Comparison of ENCODE assay signal across 26 cellular contexts in genomic region chr4:41927761-41928499, GRCh38. TPM values are rescaled to one million over a fixed set of nuclear protein-coding genes. Genes with fewer than 3 reads are reported as not detected.
"Had no signal": no experiment of that assay in that cellular context is flagged by ENCODE, and none has a peak within 500 bp of the region (broad histone marks: within the 10 kb centered on the region; RNA-seq: fewer than 3 reads in every experiment).

No MANE protein-coding gene starts in this region.

- H3K4me3 ChIP-seq: esophagus squamous epithelium, heart right ventricle, left lung, mucosa of descending colon, pancreas, right atrium auricular region, sigmoid colon, stomach, thyroid gland had no signal

- ATAC-seq: effector memory CD8-positive, alpha-beta T cell; heart right ventricle; left cardiac atrium; left lung; mucosa of descending colon; natural killer cell treated with Interleukin-12 subunit alpha and Interleukin-12 subunit beta and Interleukin-15 and Interleukin-18, amount 100 ng/mL, for 72 hours; pancreas; stimulated activated effector memory CD8-positive, alpha-beta T cell treated with anti-CD3 and anti-CD28 coated beads, Interleukin-12 subunit alpha, Interleukin-12 subunit beta, amount 100 ng/mL, for 72 hours had no signal

- FAIRE-seq: endometrium, islet of Langerhans, pancreas had no signal

- DNase-seq: cortex of kidney; effector memory CD8-positive, alpha-beta T cell; erythroblast; esophagus squamous epithelium; foreskin melanocyte; glutamatergic neuron; heart right ventricle; hippocampal formation; left cardiac atrium; left lung; mesenchymal stem cell; mucosa of descending colon; naive B cell; pancreas; sigmoid colon; stimulated activated CD4-positive, alpha-beta T cell treated with anti-CD3 and anti-CD28 coated beads, Interleukin-2, amount 100 ng/mL, for 24 hours; stimulated activated CD4-positive, alpha-beta T cell treated with anti-CD3 and anti-CD28 coated beads, Interleukin-4, amount 100 ng/mL, for 24 hours; stimulated activated naive CD4-positive, alpha-beta T cell treated with Interleukin-2 at 50 U/mL for 16 hours; stomach; thyroid gland; trophoblast cell had no signal

RNA-seq across cellular contexts. Expression of gene DCAF4L1, which starts 53.6 kb away (rescaled TPM):
- total RNA-seq: right atrium auricular region, stomach had no signal
